ENCODE assay signal across 9 cellular contexts in genomic region chr6:33314515-33314942, GRCh38. TPM values are rescaled to one million over a fixed set of nuclear protein-coding genes. Genes with fewer than 3 reads are reported as not detected.
DNase-seq lines count a peak whose midpoint lies in the region; ATAC-seq, FAIRE-seq and TF ChIP-seq lines count a peak whose summit lies in the region.
"Had no signal": no experiment of that assay in that cellular context is flagged by ENCODE, and none has a peak within 500 bp of the region (broad histone marks: within the 10 kb centered on the region; RNA-seq: fewer than 3 reads in every experiment).

No MANE protein-coding gene starts in this region.

- H3K9me3 ChIP-seq in T-helper 17 cell (ENCODE audit: control insufficient read depth, low read length, poor library complexity, severe bottlenecking) (no peaks in the 10 kb centered on the region), GM12878 (replicated peaks; ENCODE audit: control insufficient read depth, insufficient read depth, low read length) (no peaks in the 10 kb centered on the region), iPS-15b (ENCODE audit: control insufficient read depth, insufficient read depth, low read length) (no peaks in the 10 kb centered on the region)

- CTCF ChIA-PET in GM12878 (lab: Yijun Ruan, JAX): no interaction called here

- TF ChIP-seq CTCF in GM12878 (IDR thresholded peaks at IDR 0.05 in 2 of 3, conservative IDR thresholded peaks at IDR 0.05 in 1 of 3; ENCODE audit: control insufficient read depth in 2 of 3, extremely low read depth in 1 of 3, insufficient read depth in 1 of 3, low read depth in 3 of 3, low read length in 3 of 3): no peak

- in situ Hi-C loops in GM12878 (cut with MboI): no loop called here

- peaks cover 56% of the 10 kb centered on the region for H3K4me1 Mint-ChIP-seq in T-helper 17 cell

- H3K27me3 Mint-ChIP-seq in T-helper 17 cell: no peaks in the 10 kb centered on the region

- H3K79me2 ChIP-seq in GM12878 (ENCODE audit: control insufficient read depth, insufficient read depth, low read length): peaks cover 56% of the 10 kb centered on the region

- SMC1A ChIA-PET in GM12878 (lab: Charles Lee; ENCODE audit: uncharacterized antibody, unreplicated experiment): interaction anchor here (1.0 to 1.2 kb wide), 2 partner anchors 9 to 76 kb away, joined by 3 to 4 read pairs; no protein-coding TSS in a partner anchor

- H3K36me3 ChIP-seq in GM12878 (ENCODE audit: control insufficient read depth in 2 of 2, insufficient read depth in 2 of 2, low read length in 1 of 2): peaks cover 5 to 6% of the 10 kb centered on the region in 2 experiments; a peak in 3 of 4 replicates
- peaks cover 12% of the 10 kb centered on the region for H3K36me3 ChIP-seq in iPS-15b (ENCODE audit: control insufficient read depth, insufficient read depth, low read length)

- no TSS peak for BruUV-seq in GM12878 (replicated peaks; lab: Mats Ljungman, UMichigan)

- H3K4me2 ChIP-seq in GM12878 (ENCODE audit: control insufficient read depth, insufficient read depth): peak overlapping the region; percentile 67

- ATAC-seq in T-helper 17 cell (peak; percentile 68), GM12878 (peak; percentile 63), GM19395 (IDR thresholded peaks at IDR 0.05; ENCODE audit: unreplicated experiment) (no peak), GM19463 (IDR thresholded peaks at IDR 0.05; ENCODE audit: unreplicated experiment) (no peak)

- DNase-seq in EH (ENCODE audit: low read depth): peak; percentile 86
- peak; percentile 51 for DNase-seq in LoVo (ENCODE audit: low spot score)
- peak; percentile 58 to 80 (median 64) for DNase-seq in T-helper 17 cell
- DNase-seq in GM12878 (ENCODE audit: low read depth, low spot score): no peak
- DNase-seq in skeletal muscle cell (ENCODE audit: low read depth): no peak

- H3K27ac ChIP-seq in GM12878 (ENCODE audit: control insufficient read depth, insufficient read depth): peak overlapping the region; percentile 96

- peak; percentile 23 for FAIRE-seq in GM12878 (lab: Jason Lieb, UNC)
- FAIRE-seq: endometrium had no signal

- TF ChIP-seq EP300 in GM12878 (IDR thresholded peaks at IDR 0.05; ENCODE audit: borderline replicate concordance in 1 of 2, control insufficient read depth in 1 of 2, low read depth in 2 of 2, low read length in 2 of 2): no peak

- TF ChIP-seq POLR2A in GM12878 (IDR thresholded peaks at IDR 0.05; ENCODE audit: low read depth, low read length): no peak

- H3K9ac ChIP-seq in GM12878 (ENCODE audit: control insufficient read depth, insufficient read depth, low read length) (peak overlapping the region; percentile 97), iPS-15b (ENCODE audit: low read depth, low read length) (no peak overlapping the region)

- H3K4me3 Mint-ChIP-seq in T-helper 17 cell: peak overlapping the region; percentile 97

- H3K27ac Mint-ChIP-seq in T-helper 17 cell: peak overlapping the region; percentile 99

- POLR2A ChIA-PET in GM12878 (lab: Charles Lee): no interaction called here

- H3K4me1 ChIP-seq in GM12878 (ENCODE audit: control insufficient read depth, insufficient read depth, low read length): peaks cover 25% of the 10 kb centered on the region
- H3K4me1 ChIP-seq in iPS-15b (ENCODE audit: control insufficient read depth, insufficient read depth, low read length): peaks cover 11% of the 10 kb centered on the region

- peak overlapping the region; percentile 61 for H2AFZ ChIP-seq in GM12878 (ENCODE audit: control insufficient read depth, low read depth, low read length)

- H3K27me3 ChIP-seq in GM12878 (replicated peaks in 1 of 2; ENCODE audit: control insufficient read depth in 2 of 2, insufficient read depth in 2 of 2, low read length in 1 of 2): no peaks in the 10 kb centered on the region
- H3K27me3 ChIP-seq in iPS-15b (ENCODE audit: control insufficient read depth, insufficient read depth, low read length): no peaks in the 10 kb centered on the region

- TF ChIP-seq RAD21 in GM12878 (IDR thresholded peaks at IDR 0.05; ENCODE audit: insufficient read depth, low read depth, low read length): no peak

- H3K4me3 ChIP-seq in GM12878: peak overlapping the region; percentile 99
- peak overlapping the region; percentile 96 for H3K4me3 ChIP-seq in iPS-15b (ENCODE audit: low read depth, low read length)
- peak overlapping the region; percentile 74 for H3K4me3 ChIP-seq in skeletal muscle cell (ENCODE audit: low read depth, low read length)

- peaks cover 10% of the 10 kb centered on the region for H3K36me3 Mint-ChIP-seq in T-helper 17 cell (ENCODE audit: low read depth)

- RAD21 ChIA-PET in GM12878 (lab: Charles Lee; ENCODE audit: unreplicated experiment): no interaction called here

- no peaks in the 10 kb centered on the region for H4K20me1 ChIP-seq in GM12878 (ENCODE audit: control insufficient read depth, insufficient read depth)

- WGBS in GM12878 (ENCODE audit: insufficient coverage, insufficient replicate concordance, low lambda C conversion rate, missing lambda C conversion rate): 0% methylated on average over 10 of the region's 10 CpGs

- intact Hi-C loops in GM12878 (cut with micrococcal nuclease; ENCODE audit: unreplicated experiment): loop anchor here (1.0 kb wide), 2 partner anchors 15 to 37 kb away; partner anchors contain the start of gene B3GALT4

RNA-seq across cellular contexts. Expression of gene TAPBP, which starts 0.7 kb away (rescaled TPM):
- total RNA-seq in T-helper 17 cell (100 to 1,000 TPM; 269 to 344 TPM), GM12878 (2014; rRNA removed) (107 and 118 TPM in 2 replicates), GM12878 (2014; rRNA removed; fragmentation: Illumina TruSeq; extraction: Trizol) (44.0 and 46.7 TPM in 2 replicates), GM12878 (2021) (210 and 219 TPM in 2 replicates)
- 335 and 353 TPM in 2 replicates for total RNA-seq in GM12878 (2013; cell fraction: nucleolus; rRNA removed)
- polyA plus RNA-seq in GM12878 (2011; ENCODE audit: low read depth): 42.0 TPM
- polyA plus RNA-seq in GM12878 (2011; rRNA removed) (20.7 and 40.7 TPM in 2 replicates), GM12878 (2014; fragmentation: Illumina TruSeq; extraction: Trizol) (35.4 and 49.4 TPM in 2 replicates), GM12878 (2014; fragmentation: Nextera tagmentation; extraction: Ambion mirVana) (10 to 100 TPM; 14.6 to 30.0 TPM), GM12878 (2014; rRNA removed) (108 and 138 TPM in 2 replicates), GM12878 (2016; fragmentation: Nextera tagmentation; extraction: Ambion mirVana) (100 to 1,000 TPM; 107 TPM)
- polyA plus RNA-seq in GM12878 (2011; cell fraction: cytosol; rRNA removed): 47.6 and 47.9 TPM in 2 replicates
- polyA plus RNA-seq in GM12878 (2011; cell fraction: nucleus; rRNA removed): 94.4 and 126 TPM in 2 replicates
- 74.5 and 97.1 TPM in 2 replicates for polyA plus RNA-seq in GM12878 (2012)
- 29.7 and 48.2 TPM in 2 replicates for polyA minus RNA-seq in GM12878 (2011; rRNA and poly(A)+ RNA removed)
- polyA minus RNA-seq in GM12878 (2011; cell fraction: cytosol; rRNA and poly(A)+ RNA removed): 72.3 and 73.2 TPM in 2 replicates
- 34.7 and 65.7 TPM in 2 replicates for polyA minus RNA-seq in GM12878 (2011; cell fraction: nucleus; rRNA and poly(A)+ RNA removed)

RNA-seq across cellular contexts. Expression of gene ZBTB22, which starts 3.0 kb away (rescaled TPM):
- total RNA-seq in T-helper 17 cell: 10 to 100 TPM; 17.1 to 20.2 TPM
- 10.5 and 11.6 TPM in 2 replicates for total RNA-seq in GM12878 (2013; cell fraction: nucleolus; rRNA removed)
- 8.9 and 9.3 TPM in 2 replicates for total RNA-seq in GM12878 (2014; rRNA removed)
- total RNA-seq in GM12878 (2014; rRNA removed; fragmentation: Illumina TruSeq; extraction: Trizol): 5.9 and 6.2 TPM in 2 replicates
- 9.7 and 12.0 TPM in 2 replicates for total RNA-seq in GM12878 (2021)
- 3.1 TPM for polyA plus RNA-seq in GM12878 (2011; ENCODE audit: low read depth)
- polyA plus RNA-seq in GM12878 (2011; rRNA removed): 3.2 and 5.1 TPM in 2 replicates
- polyA plus RNA-seq in GM12878 (2011; cell fraction: cytosol; rRNA removed): 6.4 and 8.8 TPM in 2 replicates
- 10.1 and 12.3 TPM in 2 replicates for polyA plus RNA-seq in GM12878 (2011; cell fraction: nucleus; rRNA removed)
- 9.9 and 10.8 TPM in 2 replicates for polyA plus RNA-seq in GM12878 (2012)
- polyA plus RNA-seq in GM12878 (2014; fragmentation: Illumina TruSeq; extraction: Trizol): 3.8 and 4.4 TPM in 2 replicates
- polyA plus RNA-seq in GM12878 (2014; fragmentation: Nextera tagmentation; extraction: Ambion mirVana): under 1 TPM; 0.11 to 0.62 TPM
- 9.8 and 9.9 TPM in 2 replicates for polyA plus RNA-seq in GM12878 (2014; rRNA removed)
- polyA plus RNA-seq in GM12878 (2016; fragmentation: Nextera tagmentation; extraction: Ambion mirVana): 1 to 10 TPM; 4.1 to 4.5 TPM
- 7.5 and 12.0 TPM in 2 replicates for polyA minus RNA-seq in GM12878 (2011; rRNA and poly(A)+ RNA removed)
- polyA minus RNA-seq in GM12878 (2011; cell fraction: cytosol; rRNA and poly(A)+ RNA removed): 3.1 and 3.7 TPM in 2 replicates
- 5.7 and 6.2 TPM in 2 replicates for polyA minus RNA-seq in GM12878 (2011; cell fraction: nucleus; rRNA and poly(A)+ RNA removed)

RNA-seq across cellular contexts. Expression of gene DAXX, which starts 8.2 kb away (rescaled TPM):
- 10 to 100 TPM; 34.5 to 49.0 TPM for total RNA-seq in T-helper 17 cell
- total RNA-seq in GM12878 (2013; cell fraction: nucleolus; rRNA removed): 19.1 and 32.6 TPM in 2 replicates
- 57.0 and 65.9 TPM in 2 replicates for total RNA-seq in GM12878 (2014; rRNA removed)
- 43.6 and 49.6 TPM in 2 replicates for total RNA-seq in GM12878 (2014; rRNA removed; fragmentation: Illumina TruSeq; extraction: Trizol)
- 55.8 and 57.6 TPM in 2 replicates for total RNA-seq in GM12878 (2021)
- polyA plus RNA-seq in GM12878 (2011; ENCODE audit: low read depth): 27.1 TPM
- 13.0 and 24.2 TPM in 2 replicates for polyA plus RNA-seq in GM12878 (2011; rRNA removed)
- polyA plus RNA-seq in GM12878 (2011; cell fraction: cytosol; rRNA removed): 20.2 and 23.6 TPM in 2 replicates
- 67.0 and 76.3 TPM in 2 replicates for polyA plus RNA-seq in GM12878 (2011; cell fraction: nucleus; rRNA removed)
- 46.1 and 71.7 TPM in 2 replicates for polyA plus RNA-seq in GM12878 (2012)
- 72.6 and 74.4 TPM in 2 replicates for polyA plus RNA-seq in GM12878 (2014; fragmentation: Illumina TruSeq; extraction: Trizol)
- polyA plus RNA-seq in GM12878 (2014; fragmentation: Nextera tagmentation; extraction: Ambion mirVana): 10 to 100 TPM; 30.3 to 56.8 TPM
- 40.2 and 56.0 TPM in 2 replicates for polyA plus RNA-seq in GM12878 (2014; rRNA removed)
- polyA plus RNA-seq in GM12878 (2016; fragmentation: Nextera tagmentation; extraction: Ambion mirVana): 100 to 1,000 TPM in 1 of 2 experiments, 10 to 100 TPM in 1; 83.1 to 100 TPM
- 9.0 and 10.3 TPM in 2 replicates for polyA minus RNA-seq in GM12878 (2011; rRNA and poly(A)+ RNA removed)
- polyA minus RNA-seq in GM12878 (2011; cell fraction: cytosol; rRNA and poly(A)+ RNA removed): 6.8 and 7.2 TPM in 2 replicates
- polyA minus RNA-seq in GM12878 (2011; cell fraction: nucleus; rRNA and poly(A)+ RNA removed): 21.2 and 31.3 TPM in 2 replicates

RNA-seq across cellular contexts. Expression of gene RGL2, which starts 15.8 kb away (rescaled TPM):
- total RNA-seq in T-helper 17 cell (10 to 100 TPM; 42.1 to 56.2 TPM), GM12878 (2014; rRNA removed) (7.1 and 7.2 TPM in 2 replicates), GM12878 (2014; rRNA removed; fragmentation: Illumina TruSeq; extraction: Trizol) (5.7 and 6.9 TPM in 2 replicates), GM12878 (2021) (17.8 and 21.2 TPM in 2 replicates)
- total RNA-seq in GM12878 (2013; cell fraction: nucleolus; rRNA removed): 38.8 and 43.0 TPM in 2 replicates
- polyA plus RNA-seq in GM12878 (2011; ENCODE audit: low read depth): 10.6 TPM
- polyA plus RNA-seq in GM12878 (2011; rRNA removed) (11.4 and 15.5 TPM in 2 replicates), GM12878 (2014; fragmentation: Illumina TruSeq; extraction: Trizol) (5.2 and 9.0 TPM in 2 replicates), GM12878 (2014; fragmentation: Nextera tagmentation; extraction: Ambion mirVana) (1 to 10 TPM in 1 of 2 experiments, under 1 TPM in 1; 0.84 to 2.7 TPM), GM12878 (2014; rRNA removed) (14.5 and 18.1 TPM in 2 replicates), GM12878 (2016; fragmentation: Nextera tagmentation; extraction: Ambion mirVana) (1 to 10 TPM; 5.2 to 6.5 TPM)
- polyA plus RNA-seq in GM12878 (2011; cell fraction: cytosol; rRNA removed): 9.6 and 13.7 TPM in 2 replicates
- 269 and 282 TPM in 2 replicates for polyA plus RNA-seq in GM12878 (2011; cell fraction: nucleus; rRNA removed)
- 20.2 and 22.4 TPM in 2 replicates for polyA plus RNA-seq in GM12878 (2012)
- polyA minus RNA-seq in GM12878 (2011; rRNA and poly(A)+ RNA removed): 6.0 and 19.5 TPM in 2 replicates
- polyA minus RNA-seq in GM12878 (2011; cell fraction: cytosol; rRNA and poly(A)+ RNA removed): 4.0 and 4.7 TPM in 2 replicates
- polyA minus RNA-seq in GM12878 (2011; cell fraction: nucleus; rRNA and poly(A)+ RNA removed): 38.9 and 53.4 TPM in 2 replicates

RNA-seq across cellular contexts. Expression of gene PFDN6, which starts 25.1 kb away (rescaled TPM):
- total RNA-seq in T-helper 17 cell (10 to 100 TPM; 16.5 to 25.7 TPM), GM12878 (2014; rRNA removed) (110 and 131 TPM in 2 replicates), GM12878 (2014; rRNA removed; fragmentation: Illumina TruSeq; extraction: Trizol) (134 and 141 TPM in 2 replicates), GM12878 (2021) (87.8 and 91.8 TPM in 2 replicates)
- total RNA-seq in GM12878 (2013; cell fraction: nucleolus; rRNA removed): 15.0 and 16.1 TPM in 2 replicates
- 149 TPM for polyA plus RNA-seq in GM12878 (2011; ENCODE audit: low read depth)
- polyA plus RNA-seq in GM12878 (2011; rRNA removed) (73.4 and 83.5 TPM in 2 replicates), GM12878 (2014; fragmentation: Illumina TruSeq; extraction: Trizol) (168 and 182 TPM in 2 replicates), GM12878 (2014; fragmentation: Nextera tagmentation; extraction: Ambion mirVana) (1 to 10 TPM; 3.1 to 5.7 TPM), GM12878 (2014; rRNA removed) (164 and 165 TPM in 2 replicates), GM12878 (2016; fragmentation: Nextera tagmentation; extraction: Ambion mirVana) (10 to 100 TPM; 27.7 to 35.7 TPM)
- 37.7 and 46.6 TPM in 2 replicates for polyA plus RNA-seq in GM12878 (2011; cell fraction: cytosol; rRNA removed)
- polyA plus RNA-seq in GM12878 (2011; cell fraction: nucleus; rRNA removed): 53.0 and 60.5 TPM in 2 replicates
- 83.0 and 98.2 TPM in 2 replicates for polyA plus RNA-seq in GM12878 (2012)
- polyA minus RNA-seq in GM12878 (2011; rRNA and poly(A)+ RNA removed): 20.4 and 20.6 TPM in 2 replicates
- polyA minus RNA-seq in GM12878 (2011; cell fraction: cytosol; rRNA and poly(A)+ RNA removed): 10.8 and 12.3 TPM in 2 replicates
- polyA minus RNA-seq in GM12878 (2011; cell fraction: nucleus; rRNA and poly(A)+ RNA removed): 25.8 and 32.7 TPM in 2 replicates

Comparison
In these comparisons a context has a peak if more than half of its experiments do, and no peak if none do; other contexts are left out.
1. DNase-seq: peak in EH (single experiment), LoVo (single experiment) and T-helper 17 cell (3 of 3); none in GM12878 (single experiment) and skeletal muscle cell (single experiment).
2. ATAC-seq: peak in T-helper 17 cell (single experiment) and GM12878 (single experiment); none in GM19395 (single experiment) and GM19463 (single experiment).
3. Peak in every context shown above with its lines, with median percentiles within 50 percentile points of each other: H3K4me3 ChIP-seq.